ENCODE assay signal across 1 cellular context in the genomic region with DNA sequence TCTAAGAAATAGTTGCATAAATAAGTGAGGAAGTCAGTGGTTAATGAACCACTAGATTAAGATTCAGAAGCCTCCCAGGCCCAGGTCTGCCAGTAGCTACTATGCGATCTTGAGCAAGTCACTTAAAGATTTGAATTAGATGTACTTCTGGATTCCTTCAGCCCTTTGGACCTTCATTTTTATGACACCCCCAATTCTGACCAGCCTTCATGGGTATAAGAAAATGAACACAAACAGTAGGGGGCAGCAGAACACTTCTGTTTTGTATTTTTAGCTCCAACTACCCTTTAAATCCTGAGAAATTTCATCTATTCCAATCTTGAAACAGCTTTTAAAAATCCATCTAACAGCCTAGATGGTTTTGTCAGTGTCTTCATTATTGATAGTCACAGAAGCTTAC.
TF ChIP-seq lines count a peak whose summit lies in the region.

No MANE protein-coding gene starts in this region.

TF ChIP-seq in H1, 55 proteins besides CTCF, POLR2A, EP300 and RAD21 (continued from another document):
- TF ChIP-seq, protein P1, sequence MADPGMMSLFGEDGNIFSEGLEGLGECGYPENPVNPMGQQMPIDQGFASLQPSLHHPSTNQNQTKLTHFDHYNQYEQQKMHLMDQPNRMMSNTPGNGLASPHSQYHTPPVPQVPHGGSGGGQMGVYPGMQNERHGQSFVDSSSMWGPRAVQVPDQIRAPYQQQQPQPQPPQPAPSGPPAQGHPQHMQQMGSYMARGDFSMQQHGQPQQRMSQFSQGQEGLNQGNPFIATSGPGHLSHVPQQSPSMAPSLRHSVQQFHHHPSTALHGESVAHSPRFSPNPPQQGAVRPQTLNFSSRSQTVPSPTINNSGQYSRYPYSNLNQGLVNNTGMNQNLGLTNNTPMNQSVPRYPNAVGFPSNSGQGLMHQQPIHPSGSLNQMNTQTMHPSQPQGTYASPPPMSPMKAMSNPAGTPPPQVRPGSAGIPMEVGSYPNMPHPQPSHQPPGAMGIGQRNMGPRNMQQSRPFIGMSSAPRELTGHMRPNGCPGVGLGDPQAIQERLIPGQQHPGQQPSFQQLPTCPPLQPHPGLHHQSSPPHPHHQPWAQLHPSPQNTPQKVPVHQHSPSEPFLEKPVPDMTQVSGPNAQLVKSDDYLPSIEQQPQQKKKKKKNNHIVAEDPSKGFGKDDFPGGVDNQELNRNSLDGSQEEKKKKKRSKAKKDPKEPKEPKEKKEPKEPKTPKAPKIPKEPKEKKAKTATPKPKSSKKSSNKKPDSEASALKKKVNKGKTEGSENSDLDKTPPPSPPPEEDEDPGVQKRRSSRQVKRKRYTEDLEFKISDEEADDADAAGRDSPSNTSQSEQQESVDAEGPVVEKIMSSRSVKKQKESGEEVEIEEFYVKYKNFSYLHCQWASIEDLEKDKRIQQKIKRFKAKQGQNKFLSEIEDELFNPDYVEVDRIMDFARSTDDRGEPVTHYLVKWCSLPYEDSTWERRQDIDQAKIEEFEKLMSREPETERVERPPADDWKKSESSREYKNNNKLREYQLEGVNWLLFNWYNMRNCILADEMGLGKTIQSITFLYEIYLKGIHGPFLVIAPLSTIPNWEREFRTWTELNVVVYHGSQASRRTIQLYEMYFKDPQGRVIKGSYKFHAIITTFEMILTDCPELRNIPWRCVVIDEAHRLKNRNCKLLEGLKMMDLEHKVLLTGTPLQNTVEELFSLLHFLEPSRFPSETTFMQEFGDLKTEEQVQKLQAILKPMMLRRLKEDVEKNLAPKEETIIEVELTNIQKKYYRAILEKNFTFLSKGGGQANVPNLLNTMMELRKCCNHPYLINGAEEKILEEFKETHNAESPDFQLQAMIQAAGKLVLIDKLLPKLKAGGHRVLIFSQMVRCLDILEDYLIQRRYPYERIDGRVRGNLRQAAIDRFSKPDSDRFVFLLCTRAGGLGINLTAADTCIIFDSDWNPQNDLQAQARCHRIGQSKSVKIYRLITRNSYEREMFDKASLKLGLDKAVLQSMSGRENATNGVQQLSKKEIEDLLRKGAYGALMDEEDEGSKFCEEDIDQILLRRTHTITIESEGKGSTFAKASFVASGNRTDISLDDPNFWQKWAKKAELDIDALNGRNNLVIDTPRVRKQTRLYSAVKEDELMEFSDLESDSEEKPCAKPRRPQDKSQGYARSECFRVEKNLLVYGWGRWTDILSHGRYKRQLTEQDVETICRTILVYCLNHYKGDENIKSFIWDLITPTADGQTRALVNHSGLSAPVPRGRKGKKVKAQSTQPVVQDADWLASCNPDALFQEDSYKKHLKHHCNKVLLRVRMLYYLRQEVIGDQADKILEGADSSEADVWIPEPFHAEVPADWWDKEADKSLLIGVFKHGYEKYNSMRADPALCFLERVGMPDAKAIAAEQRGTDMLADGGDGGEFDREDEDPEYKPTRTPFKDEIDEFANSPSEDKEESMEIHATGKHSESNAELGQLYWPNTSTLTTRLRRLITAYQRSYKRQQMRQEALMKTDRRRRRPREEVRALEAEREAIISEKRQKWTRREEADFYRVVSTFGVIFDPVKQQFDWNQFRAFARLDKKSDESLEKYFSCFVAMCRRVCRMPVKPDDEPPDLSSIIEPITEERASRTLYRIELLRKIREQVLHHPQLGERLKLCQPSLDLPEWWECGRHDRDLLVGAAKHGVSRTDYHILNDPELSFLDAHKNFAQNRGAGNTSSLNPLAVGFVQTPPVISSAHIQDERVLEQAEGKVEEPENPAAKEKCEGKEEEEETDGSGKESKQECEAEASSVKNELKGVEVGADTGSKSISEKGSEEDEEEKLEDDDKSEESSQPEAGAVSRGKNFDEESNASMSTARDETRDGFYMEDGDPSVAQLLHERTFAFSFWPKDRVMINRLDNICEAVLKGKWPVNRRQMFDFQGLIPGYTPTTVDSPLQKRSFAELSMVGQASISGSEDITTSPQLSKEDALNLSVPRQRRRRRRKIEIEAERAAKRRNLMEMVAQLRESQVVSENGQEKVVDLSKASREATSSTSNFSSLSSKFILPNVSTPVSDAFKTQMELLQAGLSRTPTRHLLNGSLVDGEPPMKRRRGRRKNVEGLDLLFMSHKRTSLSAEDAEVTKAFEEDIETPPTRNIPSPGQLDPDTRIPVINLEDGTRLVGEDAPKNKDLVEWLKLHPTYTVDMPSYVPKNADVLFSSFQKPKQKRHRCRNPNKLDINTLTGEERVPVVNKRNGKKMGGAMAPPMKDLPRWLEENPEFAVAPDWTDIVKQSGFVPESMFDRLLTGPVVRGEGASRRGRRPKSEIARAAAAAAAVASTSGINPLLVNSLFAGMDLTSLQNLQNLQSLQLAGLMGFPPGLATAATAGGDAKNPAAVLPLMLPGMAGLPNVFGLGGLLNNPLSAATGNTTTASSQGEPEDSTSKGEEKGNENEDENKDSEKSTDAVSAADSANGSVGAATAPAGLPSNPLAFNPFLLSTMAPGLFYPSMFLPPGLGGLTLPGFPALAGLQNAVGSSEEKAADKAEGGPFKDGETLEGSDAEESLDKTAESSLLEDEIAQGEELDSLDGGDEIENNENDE (IDR thresholded peaks at IDR 0.05; ENCODE audit: insufficient replicate concordance, low read length): no peak
- TF ChIP-seq TAF7 (optimal IDR thresholded peaks at IDR 0.05; ENCODE audit: borderline replicate concordance, low read depth, low read length): no peak
